8 cellular contexts compared by ENCODE assay signal in genomic region chr14:22929848-22930364, GRCh38. TPM values are rescaled to one million over a fixed set of nuclear protein-coding genes. Genes with fewer than 3 reads are reported as not detected.
A peak's percentile ranks its signal among the peaks of the same experiment; 100 is the strongest.
DNase-seq lines count a peak whose midpoint lies in the region; ATAC-seq and TF ChIP-seq lines count a peak whose summit lies in the region.

No MANE protein-coding gene starts in this region.

- no peaks in the 10 kb centered on the region for H3K9me2 ChIP-seq in MM.1S (replicated peaks; ENCODE audit: insufficient read depth, low read length)

- 2% methylated on average over 6 of the region's 6 CpGs for WGBS in sigmoid colon, 2 donors

- H3K79me2 ChIP-seq in MM.1S (ENCODE audit: low read length), result peaks cover 15% of the 10 kb centered on the region

- TF ChIP-seq EP300 in sigmoid colon (IDR thresholded peaks at IDR 0.05), result no peak

- H3K4me1 ChIP-seq in MM.1S (ENCODE audit: low read length) (0 out of 2 replicates have a peak, but pooled peaks cover 3% of the 10 kb centered on the region), sigmoid colon (peaks cover 0 to 21% (median 16%) of the 10 kb centered on the region in 4 donors)

- peak overlapping the region; percentile 69 for H3K4me3 ChIP-seq in MM.1S (ENCODE audit: low read length)
- H3K4me3 ChIP-seq in fibroblast of pulmonary artery (replicated peaks; ENCODE audit: low read depth, low read length), result peak overlapping the region; percentile 49
- H3K4me3 ChIP-seq in sigmoid colon, result peak overlapping the region; percentile 23 to 90 (median 76)

- ATAC-seq in GM19455 (IDR thresholded peaks at IDR 0.05; ENCODE audit: unreplicated experiment), result peak; percentile 4
- ATAC-seq in HG03280 (IDR thresholded peaks at IDR 0.05; ENCODE audit: unreplicated experiment), result no peak

- TF ChIP-seq POLR2A in sigmoid colon (IDR thresholded peaks at IDR 0.05), result no peak

- H3K27me3 ChIP-seq in MM.1S (replicated peaks; ENCODE audit: insufficient read depth, low read length), result no peaks in the 10 kb centered on the region
- no peaks in the 10 kb centered on the region for H3K27me3 ChIP-seq in sigmoid colon

- H3K36me3 ChIP-seq in MM.1S (replicated peaks; ENCODE audit: insufficient read depth, low read length) (no peaks in the 10 kb centered on the region), sigmoid colon (peaks cover under 1 to 21% (median 8%) of the 10 kb centered on the region in 4 donors)

- peak overlapping the region; percentile 44 for H2AFZ ChIP-seq in MM.1S (ENCODE audit: low read length)

- DNase-seq in MM.1S (no peak), fibroblast of pulmonary artery (ENCODE audit: low read depth) (no peak), sigmoid colon (no peak), activated gamma-delta T cell treated with Interleukin-2 at 50 U/mL for 16 hours (no peak), NCI-H510A treated with DMSO at 0.1 percent for 48 hours (lab: John Stamatoyannopoulos, UW) (no peak), epidermal melanocyte (ENCODE audit: insufficient read length, low spot score) (no peak)

- H3K27ac ChIP-seq in MM.1S (ENCODE audit: low read length), result peak overlapping the region; percentile 37; the same call in 1 of the 2 replicates
- peak overlapping the region; percentile 87 to 97 (median 94) for H3K27ac ChIP-seq in sigmoid colon

- no peak for TF ChIP-seq CTCF in MM.1S (IDR thresholded peaks at IDR 0.05; ENCODE audit: low read length)
- TF ChIP-seq CTCF in fibroblast of pulmonary artery (IDR thresholded peaks at IDR 0.05; ENCODE audit: low read length, missing control alignments), result no peak
- TF ChIP-seq CTCF in sigmoid colon (IDR thresholded peaks at IDR 0.05), result no peak

- H4K20me1 ChIP-seq in MM.1S (ENCODE audit: insufficient read depth, low read length), result no peaks in the 10 kb centered on the region

- H3K9ac ChIP-seq in MM.1S (ENCODE audit: low read length), result peak overlapping the region; percentile 41; the same call in 1 of the 2 replicates

- peaks cover 5% of the 10 kb centered on the region; the same call in 1 of the 2 replicates for H3F3A ChIP-seq in MM.1S (ENCODE audit: insufficient read depth, low read length)

- peak overlapping the region; percentile 71 for H3K4me2 ChIP-seq in MM.1S (ENCODE audit: low read depth, low read length)

- intact Hi-C loops in sigmoid colon (cut with DNase I), result loop anchor here (2.0 to 10.0 kb wide), 3 partner anchors 27 to 375 kb away; partner anchors contain the start of genes AJUBA, BCL2L2, HAUS4 and PPP1R3E

- H3K9me3 ChIP-seq in MM.1S (replicated peaks; ENCODE audit: insufficient read depth, low read length) (no peaks in the 10 kb centered on the region), sigmoid colon (no peaks in the 10 kb centered on the region)

RNA-seq across cellular contexts. Expression of gene PRMT5, which starts 0.7 kb away (rescaled TPM):
- total RNA-seq in sigmoid colon, result 10 to 100 TPM; 33.3 to 61.7 (median 44.7) TPM
- polyA plus RNA-seq in sigmoid colon, result 10 to 100 TPM; 33.3 to 66.7 (median 55.4) TPM

RNA-seq across cellular contexts. Expression of gene RBM23, which starts 11.0 kb away (rescaled TPM):
- 1,000 to 10,000 TPM in 1 of 4 donors, 100 to 1,000 TPM in 3; 356 to 5,076 (median 594) TPM for total RNA-seq in sigmoid colon
- 10 to 100 TPM; 31.8 to 46.5 (median 40.8) TPM for polyA plus RNA-seq in sigmoid colon

RNA-seq across cellular contexts. Expression of gene HAUS4, which starts 27.0 kb away (rescaled TPM):
- total RNA-seq in sigmoid colon, result 10 to 100 TPM; 28.1 to 82.6 (median 59.8) TPM
- 10 to 100 TPM; 37.8 to 46.7 (median 44.9) TPM for polyA plus RNA-seq in sigmoid colon

RNA-seq across cellular contexts. Expression of gene REM2, which starts 46.9 kb away (rescaled TPM):
- total RNA-seq in sigmoid colon, result 1 to 10 TPM in 1 of 4 donors, under 1 TPM in 2, not detected in 1; 0.71 to 1.4 (median 0.81) TPM
- polyA plus RNA-seq in sigmoid colon, result under 1 TPM in 2 of 3 donors, not detected in 1; 0.60 to 0.96 TPM

RNA-seq across cellular contexts. Expression of gene AJUBA, which starts 52.4 kb away (rescaled TPM):
- 1 to 10 TPM; 5.0 to 5.5 (median 5.1) TPM for total RNA-seq in sigmoid colon
- 1 to 10 TPM in 2 of 3 donors, under 1 TPM in 1; 0.23 to 7.8 (median 6.0) TPM for polyA plus RNA-seq in sigmoid colon
